In the genomic region with DNA sequence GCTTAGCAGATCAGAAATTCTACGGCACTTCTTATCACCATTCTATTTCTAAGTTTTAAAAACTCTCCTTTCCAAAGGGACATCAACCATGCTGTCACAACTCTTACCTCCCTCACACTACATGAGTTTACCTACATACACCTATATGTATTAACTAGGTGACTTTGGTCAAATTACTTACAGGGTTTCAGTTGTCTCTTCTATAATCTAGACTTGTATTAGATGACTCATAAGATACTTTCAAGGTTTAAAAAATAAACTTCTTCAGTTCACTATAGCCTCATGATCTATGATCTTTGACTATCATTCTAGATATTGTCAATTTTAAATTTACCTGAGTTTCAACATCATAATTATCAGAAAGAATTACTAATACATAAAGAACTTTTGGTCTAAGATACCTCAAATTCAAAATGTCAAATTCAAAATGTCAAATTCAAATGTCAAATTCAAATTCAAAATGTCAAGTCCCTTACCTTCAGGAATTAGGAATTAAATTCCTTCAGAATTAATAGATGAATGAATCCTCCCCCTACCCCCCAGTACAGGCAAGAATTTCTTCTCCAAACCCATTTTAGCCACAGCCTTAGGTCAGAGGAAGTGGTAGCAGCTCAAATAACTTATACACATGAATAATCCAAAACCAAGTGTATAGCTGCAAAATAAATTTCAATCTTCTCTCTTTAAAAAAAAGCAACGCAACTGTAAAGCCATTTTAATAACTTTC, we compare ENCODE assay signal across 1 cellular context.
TF ChIP-seq lines count a peak whose summit lies in the region.

No MANE protein-coding gene starts in this region.

TF ChIP-seq in GM12878, 131 proteins besides CTCF, POLR2A, EP300 and RAD21:
- TF ChIP-seq ATF2 (IDR thresholded peaks at IDR 0.05; ENCODE audit: low read length) (no peak), CEBPB (IDR thresholded peaks at IDR 0.05; ENCODE audit: borderline replicate concordance in 1 of 2, low read depth in 2 of 2, low read length in 2 of 2) (peak in 1 of 2 experiments; percentile 43; a peak in 1 of 4 replicates), JUNB (IDR thresholded peaks at IDR 0.05) (0 out of 2 replicates have a peak, but pooled peaks have one; percentile 46), EED (IDR thresholded peaks at IDR 0.05; ENCODE audit: low read depth) (no peak)
- TF ChIP-seq, protein P1, sequence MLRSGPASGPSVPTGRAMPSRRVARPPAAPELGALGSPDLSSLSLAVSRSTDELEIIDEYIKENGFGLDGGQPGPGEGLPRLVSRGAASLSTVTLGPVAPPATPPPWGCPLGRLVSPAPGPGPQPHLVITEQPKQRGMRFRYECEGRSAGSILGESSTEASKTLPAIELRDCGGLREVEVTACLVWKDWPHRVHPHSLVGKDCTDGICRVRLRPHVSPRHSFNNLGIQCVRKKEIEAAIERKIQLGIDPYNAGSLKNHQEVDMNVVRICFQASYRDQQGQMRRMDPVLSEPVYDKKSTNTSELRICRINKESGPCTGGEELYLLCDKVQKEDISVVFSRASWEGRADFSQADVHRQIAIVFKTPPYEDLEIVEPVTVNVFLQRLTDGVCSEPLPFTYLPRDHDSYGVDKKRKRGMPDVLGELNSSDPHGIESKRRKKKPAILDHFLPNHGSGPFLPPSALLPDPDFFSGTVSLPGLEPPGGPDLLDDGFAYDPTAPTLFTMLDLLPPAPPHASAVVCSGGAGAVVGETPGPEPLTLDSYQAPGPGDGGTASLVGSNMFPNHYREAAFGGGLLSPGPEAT (IDR thresholded peaks at IDR 0.05; ENCODE audit: low read depth), result no peak
TF ChIP-seq in GM12878: peak in this region for 2.
